ENCODE assay signal across 1 cellular context in the genomic region with DNA sequence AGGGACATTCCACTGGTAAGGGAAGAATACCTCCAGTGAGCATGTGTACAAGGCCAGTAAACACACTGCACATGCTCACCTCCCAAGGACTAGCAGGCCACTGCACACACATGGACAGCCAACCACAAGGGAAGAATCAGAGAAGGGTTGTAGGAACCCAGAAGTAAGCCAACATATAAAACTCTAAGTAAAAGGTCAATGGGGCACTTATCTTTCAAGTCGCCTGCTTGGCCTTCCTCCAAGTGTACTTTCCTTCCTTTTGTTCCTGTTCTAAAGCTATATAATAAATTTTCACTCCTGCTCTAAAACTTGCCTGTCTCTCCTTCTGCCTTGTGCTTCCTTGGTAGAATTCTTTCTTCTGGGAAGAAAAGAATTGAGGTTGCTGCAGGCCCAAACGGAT.
TF ChIP-seq lines count a peak whose summit lies in the region.

No MANE protein-coding gene starts in this region.

TF ChIP-seq in WTC11, 78 proteins besides CTCF, POLR2A, EP300 and RAD21 (continued from another document):
- TF ChIP-seq, protein P1, sequence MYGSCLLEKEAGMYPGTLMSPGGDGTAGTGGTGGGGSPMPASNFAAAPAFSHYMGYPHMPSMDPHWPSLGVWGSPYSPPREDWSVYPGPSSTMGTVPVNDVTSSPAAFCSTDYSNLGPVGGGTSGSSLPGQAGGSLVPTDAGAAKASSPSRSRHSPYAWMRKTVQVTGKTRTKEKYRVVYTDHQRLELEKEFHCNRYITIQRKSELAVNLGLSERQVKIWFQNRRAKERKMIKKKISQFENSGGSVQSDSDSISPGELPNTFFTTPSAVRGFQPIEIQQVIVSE (CRISPR knock-in tag; IDR thresholded peaks at IDR 0.05; ENCODE audit: borderline replicate concordance) = no peak
- TF ChIP-seq, protein P2, sequence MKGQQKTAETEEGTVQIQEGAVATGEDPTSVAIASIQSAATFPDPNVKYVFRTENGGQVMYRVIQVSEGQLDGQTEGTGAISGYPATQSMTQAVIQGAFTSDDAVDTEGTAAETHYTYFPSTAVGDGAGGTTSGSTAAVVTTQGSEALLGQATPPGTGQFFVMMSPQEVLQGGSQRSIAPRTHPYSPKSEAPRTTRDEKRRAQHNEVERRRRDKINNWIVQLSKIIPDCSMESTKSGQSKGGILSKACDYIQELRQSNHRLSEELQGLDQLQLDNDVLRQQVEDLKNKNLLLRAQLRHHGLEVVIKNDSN (CRISPR knock-in tag; IDR thresholded peaks at IDR 0.05) = no peak
- TF ChIP-seq NR1H2 (CRISPR knock-in tag; IDR thresholded peaks at IDR 0.05) (no peak), ESRRA (CRISPR knock-in tag; IDR thresholded peaks at IDR 0.05; ENCODE audit: borderline replicate concordance) (no peak)
TF ChIP-seq in WTC11: peak in this region for 0.
